Comparison of ENCODE assay signal across 20 cellular contexts in genomic region chr2:75634945-75635344, GRCh38.
"Had no signal": no experiment of that assay in that cellular context is flagged by ENCODE, and none has a peak within 500 bp of the region (broad histone marks: within the 10 kb centered on the region; RNA-seq: fewer than 3 reads in every experiment).

No MANE protein-coding gene starts in this region.

- H3K27ac ChIP-seq: left lung, neural progenitor cell, thyroid gland, VCaP had no signal

- H3K4me2 ChIP-seq: neural progenitor cell had no signal

- H3K9me3 Mint-ChIP-seq: activated CD4-positive, alpha-beta T cell treated with anti-CD3 and anti-CD28 coated beads, Interleukin-2, amount 10 ng/mL, durations not matched to agents 7 days and 5 days; activated T-helper 1 cell treated with anti-CD3 and anti-CD28 coated beads, Interleukin-12 subunit alpha, Interleukin-12 subunit beta, Interleukin-2, Interleukin-4 antibody, amounts not matched to agents 30 ng/mL and 10 ng/mL and 1 ng/mL, durations not matched to agents 14 hours and 24 hours and 36 hours; mesothelial cell of epicardium; naive thymus-derived CD8-positive, alpha-beta T cell; neural progenitor cell had no signal

- H3K4me1 ChIP-seq: left lung had no signal

- H3K36me3 ChIP-seq: left lung, neural progenitor cell, thyroid gland had no signal

- H3K27ac Mint-ChIP-seq: activated CD4-positive, alpha-beta T cell treated with anti-CD3 and anti-CD28 coated beads, Interleukin-2, amount 10 ng/mL, durations not matched to agents 7 days and 5 days; activated CD8-positive, alpha-beta T cell treated with anti-CD3 and anti-CD28 coated beads, Interleukin-2, amount 10 ng/mL, durations not matched to agents 7 days and 5 days; activated naive CD8-positive, alpha-beta T cell; activated T-helper 1 cell treated with anti-CD3 and anti-CD28 coated beads, Interleukin-12 subunit alpha, Interleukin-12 subunit beta, Interleukin-2, Interleukin-4 antibody, amounts not matched to agents 30 ng/mL and 10 ng/mL and 1 ng/mL, durations not matched to agents 14 hours and 24 hours and 36 hours; mesothelial cell of epicardium; naive thymus-derived CD8-positive, alpha-beta T cell; neural progenitor cell; progenitor cell of endocrine pancreas had no signal

- H2AFZ ChIP-seq: neural progenitor cell had no signal

- H3K36me3 Mint-ChIP-seq: activated naive CD8-positive, alpha-beta T cell; mesothelial cell of epicardium; naive thymus-derived CD8-positive, alpha-beta T cell; neural progenitor cell had no signal

- H3K27me3 ChIP-seq: neural progenitor cell, thyroid gland had no signal

- DNase-seq: activated CD4-positive, alpha-beta T cell treated with anti-CD3 and anti-CD28 coated beads, Interleukin-2, amount 10 ng/mL, durations not matched to agents 7 days and 5 days; activated CD8-positive, alpha-beta T cell treated with anti-CD3 and anti-CD28 coated beads, Interleukin-2, amount 10 ng/mL, durations not matched to agents 7 days and 5 days; activated gamma-delta T cell; amniotic stem cell; erythroblast; foreskin melanocyte; left lung; naive thymus-derived CD8-positive, alpha-beta T cell; stimulated activated CD4-positive, alpha-beta T cell treated with anti-CD3 and anti-CD28 coated beads, Interleukin-4, amount 100 ng/mL, for 4 hours; stimulated activated naive CD8-positive, alpha-beta T cell treated with anti-CD3 and anti-CD28 coated beads, Interleukin-15, Interleukin-2, amounts not matched to agents 100 U/mL and 50 U/mL, for 24 hours; substantia nigra; thyroid gland had no signal

- H3K4me3 Mint-ChIP-seq: activated CD4-positive, alpha-beta T cell treated with anti-CD3 and anti-CD28 coated beads, Interleukin-2, amount 10 ng/mL, durations not matched to agents 7 days and 5 days; activated CD8-positive, alpha-beta T cell treated with anti-CD3 and anti-CD28 coated beads, Interleukin-2, amount 10 ng/mL, durations not matched to agents 7 days and 5 days; activated naive CD8-positive, alpha-beta T cell; activated T-helper 1 cell treated with anti-CD3 and anti-CD28 coated beads, Interleukin-12 subunit alpha, Interleukin-12 subunit beta, Interleukin-2, Interleukin-4 antibody, amounts not matched to agents 30 ng/mL and 10 ng/mL and 1 ng/mL, durations not matched to agents 14 hours and 24 hours and 36 hours; mesothelial cell of epicardium; naive thymus-derived CD8-positive, alpha-beta T cell; neural progenitor cell had no signal

- H3K9ac ChIP-seq: neural progenitor cell had no signal

- H3K4me1 Mint-ChIP-seq: activated CD4-positive, alpha-beta T cell treated with anti-CD3 and anti-CD28 coated beads, Interleukin-2, amount 10 ng/mL, durations not matched to agents 7 days and 5 days; naive thymus-derived CD8-positive, alpha-beta T cell had no signal

- H3K9me3 ChIP-seq: left lung, thyroid gland had no signal

- H3K4me3 ChIP-seq: left lung, lung, neural progenitor cell, thyroid gland had no signal

- ATAC-seq: activated CD4-positive, CD25-positive, alpha-beta regulatory T cell treated with anti-CD3 and anti-CD28 coated beads, Interleukin-2, amount 50 U/mL, for 24 hours; activated CD8-positive, alpha-beta T cell treated with anti-CD3 and anti-CD28 coated beads, Interleukin-2, amount 10 ng/mL, durations not matched to agents 7 days and 5 days; left lung; naive thymus-derived CD8-positive, alpha-beta T cell; stimulated activated naive CD8-positive, alpha-beta T cell treated with anti-CD3 and anti-CD28 coated beads, Interleukin-15, Interleukin-2, amounts not matched to agents 100 U/mL and 50 U/mL, for 24 hours had no signal
